In genomic region chr11:108453207-108453835, GRCh38 we compare ENCODE assay signal across 37 cellular contexts.
"Had no signal": no experiment of that assay in that cellular context is flagged by ENCODE, and none has a peak within 500 bp of the region (broad histone marks: within the 10 kb centered on the region; RNA-seq: fewer than 3 reads in every experiment).

No MANE protein-coding gene starts in this region.

- DNase-seq: Karpas-422, Kasumi-1, MG63, MM.1S, MV-4-11, NCI-H1048, NCI-H1092, NCI-H1092 treated with DMSO at 0.1 percent for 48 hours, NCI-H1105, NCI-H1105 treated with DMSO at 0.1 percent for 48 hours, NCI-H1417, NCI-H1417 treated with DMSO at 0.1 percent for 48 hours, NCI-H1436, NCI-H1436 treated with DMSO at 0.1 percent for 48 hours, NCI-H146, NCI-H1694, NCI-H1694 treated with DMSO at 0.1 percent for 48 hours, NCI-H187, NCI-H187 treated with DMSO at 0.1 percent for 48 hours, NCI-H1930, NCI-H2029, NCI-H2029 treated with DMSO at 0.1 percent for 48 hours, NCI-H2081, NCI-H2081 treated with DMSO at 0.1 percent for 48 hours, NCI-H2107, NCI-H2171, NCI-H2171 treated with DMSO at 0.1 percent for 48 hours, NCI-H2227 treated with DMSO at 0.1 percent for 48 hours, NCI-H226, NCI-H345, NCI-H446, NCI-H446 treated with DMSO at 0.1 percent for 48 hours, NCI-H510A, NCI-H510A treated with DMSO at 0.1 percent for 48 hours, NCI-H524, NCI-H524 treated with DMSO at 0.1 percent for 48 hours, NCI-H526 had no signal

- H3K27me3 ChIP-seq: MG63 had no signal

- H3K4me3 ChIP-seq: MG63 had no signal

- H3K9me3 ChIP-seq: MG63 had no signal

- H3K36me3 ChIP-seq: MG63 had no signal
